ENCODE assay signal across 28 cellular contexts in genomic region chr5:9533577-9534334, GRCh38. TPM values are rescaled to one million over a fixed set of nuclear protein-coding genes. Genes with fewer than 3 reads are reported as not detected.
A peak's percentile ranks its signal among the peaks of the same experiment; 100 is the strongest.
DNase-seq lines count a peak whose midpoint lies in the region; ATAC-seq and TF ChIP-seq lines count a peak whose summit lies in the region.
"Had no signal": no experiment of that assay in that cellular context is flagged by ENCODE, and none has a peak within 500 bp of the region (broad histone marks: within the 10 kb centered on the region; RNA-seq: fewer than 3 reads in every experiment).

No MANE protein-coding gene starts in this region.

- peaks cover 25% of the 10 kb centered on the region for H3K79me2 ChIP-seq in fibroblast of lung (ENCODE audit: control insufficient read depth, insufficient read depth, low read length)
- H3K79me2 ChIP-seq: parathyroid adenoma had no signal

- H3K9me3 ChIP-seq in breast epithelium: no peaks in the 10 kb centered on the region
- H3K9me3 ChIP-seq in fibroblast of lung (ENCODE audit: control insufficient read depth, insufficient read depth, low read depth, low read length): no peaks in the 10 kb centered on the region
- no peaks in the 10 kb centered on the region for H3K9me3 ChIP-seq in sigmoid colon
- H3K9me3 ChIP-seq: gastroesophageal sphincter, left lung, thoracic aorta, vagina had no signal

- TF ChIP-seq CTCF in breast epithelium (IDR thresholded peaks at IDR 0.05) (no peak), MCF 10A (IDR thresholded peaks at IDR 0.05; ENCODE audit: unreplicated experiment) (no peak), fibroblast of lung (conservative IDR thresholded peaks at IDR 0.05 in 1 of 2, IDR thresholded peaks at IDR 0.05 in 1 of 2; ENCODE audit: low read depth in 1 of 2, low read length in 2 of 2) (no peak), osteocyte (IDR thresholded peaks at IDR 0.05) (no peak), sigmoid colon (IDR thresholded peaks at IDR 0.05) (no peak)

- no peaks in the 10 kb centered on the region for H3K9me3 Mint-ChIP-seq in MCF 10A (ENCODE audit: unreplicated experiment)
- H3K9me3 Mint-ChIP-seq in osteocyte (ENCODE audit: unreplicated experiment): no peaks in the 10 kb centered on the region
- H3K9me3 Mint-ChIP-seq: activated naive CD4-positive, alpha-beta T cell treated with anti-CD3 and anti-CD28 coated beads, Interleukin-2, amount 10 ng/mL, durations not matched to agents 7 days and 5 days; dendritic cell treated with granulocyte-macrophage colony-stimulating factor and Interleukin-4, amounts not matched to agents 40 ng/mL and 50 ng/mL, for 4 days; endodermal cell; natural killer cell treated with Interleukin-12 subunit alpha and Interleukin-12 subunit beta and Interleukin-15 and Interleukin-18, amount 100 ng/mL, for 72 hours had no signal

- TF ChIP-seq EP300 in sigmoid colon (IDR thresholded peaks at IDR 0.05): no peak

- H3K36me3 ChIP-seq in breast epithelium (no peaks in the 10 kb centered on the region), fibroblast of lung (ENCODE audit: control insufficient read depth, insufficient read depth, low read length) (no peaks in the 10 kb centered on the region), sigmoid colon (no peaks in the 10 kb centered on the region)
- H3K36me3 ChIP-seq: gastroesophageal sphincter, left lung, thoracic aorta, vagina had no signal

- TF ChIP-seq POLR2A in breast epithelium (IDR thresholded peaks at IDR 0.05) (no peak), sigmoid colon (IDR thresholded peaks at IDR 0.05) (no peak)

- H3K27me3 ChIP-seq in breast epithelium: peaks cover 0 to 4% of the 10 kb centered on the region in 2 donors
- H3K27me3 ChIP-seq in fibroblast of lung (ENCODE audit: control insufficient read depth, insufficient read depth, low read length): no peaks in the 10 kb centered on the region
- H3K27me3 ChIP-seq in sigmoid colon: no peaks in the 10 kb centered on the region
- H3K27me3 ChIP-seq: left lung, vagina had no signal

- no peak for ATAC-seq in GM21737 (IDR thresholded peaks at IDR 0.05; ENCODE audit: unreplicated experiment)
- ATAC-seq: esophagus mucosa; gastroesophageal sphincter; left lung; natural killer cell treated with Interleukin-12 subunit alpha and Interleukin-12 subunit beta and Interleukin-15 and Interleukin-18, amount 100 ng/mL, for 72 hours; stimulated activated naive CD8-positive, alpha-beta T cell treated with anti-CD3 and anti-CD28 coated beads, Interleukin-15, Interleukin-2, amounts not matched to agents 100 U/mL and 50 U/mL, for 24 hours had no signal

- intact Hi-C loops in breast epithelium (cut with DNase I; ENCODE audit: low total_unique reads) (no loop called here), MCF 10A (cut with micrococcal nuclease) (no loop called here), sigmoid colon (cut with DNase I) (no loop called here)

- no peaks in the 10 kb centered on the region for H3K27me3 Mint-ChIP-seq in MCF 10A (ENCODE audit: insufficient read depth, unreplicated experiment)
- H3K27me3 Mint-ChIP-seq in osteocyte (ENCODE audit: unreplicated experiment): no peaks in the 10 kb centered on the region
- H3K27me3 Mint-ChIP-seq: activated naive CD4-positive, alpha-beta T cell treated with anti-CD3 and anti-CD28 coated beads, Interleukin-2, amount 10 ng/mL, durations not matched to agents 7 days and 5 days; dendritic cell treated with granulocyte-macrophage colony-stimulating factor and Interleukin-4, amounts not matched to agents 40 ng/mL and 50 ng/mL, for 4 days; natural killer cell treated with Interleukin-12 subunit alpha and Interleukin-12 subunit beta and Interleukin-15 and Interleukin-18, amount 100 ng/mL, for 72 hours had no signal

- H3K4me3 Mint-ChIP-seq in MCF 10A (ENCODE audit: unreplicated experiment) (no peak overlapping the region), osteocyte (ENCODE audit: unreplicated experiment) (no peak overlapping the region)
- H3K4me3 Mint-ChIP-seq: activated naive CD4-positive, alpha-beta T cell treated with anti-CD3 and anti-CD28 coated beads, Interleukin-2, amount 10 ng/mL, durations not matched to agents 7 days and 5 days; dendritic cell treated with granulocyte-macrophage colony-stimulating factor and Interleukin-4, amounts not matched to agents 40 ng/mL and 50 ng/mL, for 4 days; endodermal cell; natural killer cell treated with Interleukin-12 subunit alpha and Interleukin-12 subunit beta and Interleukin-15 and Interleukin-18, amount 100 ng/mL, for 72 hours had no signal

- CTCF ChIA-PET in MCF 10A (lab: Yijun Ruan, JAX): interaction anchor here (0.9 to 1.4 kb wide), 3 partner anchors 10 to 20 kb away, joined by 3 to 4 read pairs (median 3); no protein-coding TSS in a partner anchor

- no peaks in the 10 kb centered on the region for H4K20me1 ChIP-seq in fibroblast of lung (ENCODE audit: control insufficient read depth, extremely low read depth, insufficient read depth, low read length)

- peak overlapping the region; percentile 55 for H3K4me2 ChIP-seq in fibroblast of lung (ENCODE audit: extremely low read depth, insufficient read depth, low read length)

- 89 to 93% methylated on average over 7 of the region's 7 CpGs for WGBS in sigmoid colon, 2 donors

- H3K4me3 ChIP-seq in breast epithelium: no peak overlapping the region
- H3K4me3 ChIP-seq in fibroblast of lung (replicated peaks in 1 of 4; ENCODE audit: control extremely low read depth in 1 of 4, insufficient read depth in 1 of 4, low read depth in 3 of 4, low read length in 4 of 4): no peak overlapping the region
- H3K4me3 ChIP-seq in sigmoid colon: no peak overlapping the region
- H3K4me3 ChIP-seq: gastroesophageal sphincter, left lung, SK-N-MC, thoracic aorta, vagina had no signal

- H3K4me1 Mint-ChIP-seq in MCF 10A (ENCODE audit: insufficient read depth, unreplicated experiment) (no peaks in the 10 kb centered on the region), osteocyte (ENCODE audit: unreplicated experiment) (peaks cover 60% of the 10 kb centered on the region)

- H3K27ac Mint-ChIP-seq in MCF 10A (ENCODE audit: low read depth, unreplicated experiment) (no peak overlapping the region), osteocyte (ENCODE audit: unreplicated experiment) (peak overlapping the region; percentile 82)
- H3K27ac Mint-ChIP-seq: activated naive CD4-positive, alpha-beta T cell treated with anti-CD3 and anti-CD28 coated beads, Interleukin-2, amount 10 ng/mL, durations not matched to agents 7 days and 5 days; dendritic cell treated with granulocyte-macrophage colony-stimulating factor and Interleukin-4, amounts not matched to agents 40 ng/mL and 50 ng/mL, for 4 days; endodermal cell; natural killer cell treated with Interleukin-12 subunit alpha and Interleukin-12 subunit beta and Interleukin-15 and Interleukin-18, amount 100 ng/mL, for 72 hours had no signal

- BruUV-seq in MCF 10A (replicated peaks; lab: Mats Ljungman, UMichigan): no TSS peak

- DNase-seq in breast epithelium (ENCODE audit: low spot score in 2 of 2) (no peak), MCF 10A (ENCODE audit: unreplicated experiment) (no peak), M059J (ENCODE audit: low read depth) (peak; percentile 67), fibroblast of lung (ENCODE audit: low read depth in 2 of 2) (peak in 1 of 2 donors; percentile 53), osteocyte (ENCODE audit: extremely low spot score, unreplicated experiment) (no peak), sigmoid colon (no peak)
- DNase-seq in stimulated activated CD4-positive, alpha-beta T cell treated with anti-CD3 and anti-CD28 coated beads, Interleukin-4, amount 100 ng/mL, for 24 hours: no peak
- DNase-seq: activated CD4-positive, CD25-positive, alpha-beta regulatory T cell; activated naive CD4-positive, alpha-beta T cell treated with anti-CD3 and anti-CD28 coated beads, Interleukin-2, amount 10 ng/mL, durations not matched to agents 7 days and 5 days; caudate nucleus; DND-41; endodermal cell; left lung; NCI-H1417; NCI-H2029 treated with DMSO at 0.1 percent for 48 hours; NCI-H2227 treated with DMSO at 0.1 percent for 48 hours; NCI-H748 treated with DMSO at 0.1 percent for 48 hours; stimulated activated naive CD8-positive, alpha-beta T cell treated with anti-CD3 and anti-CD28 coated beads, Interleukin-15, Interleukin-2, amounts not matched to agents 100 U/mL and 50 U/mL, for 24 hours had no signal

- H3K36me3 Mint-ChIP-seq in MCF 10A (ENCODE audit: insufficient read depth, unreplicated experiment) (no peaks in the 10 kb centered on the region), osteocyte (ENCODE audit: unreplicated experiment) (peaks cover 12% of the 10 kb centered on the region)
- H3K36me3 Mint-ChIP-seq: activated naive CD4-positive, alpha-beta T cell treated with anti-CD3 and anti-CD28 coated beads, Interleukin-2, amount 10 ng/mL, durations not matched to agents 7 days and 5 days had no signal

- no peak overlapping the region for H3K9ac ChIP-seq in fibroblast of lung (ENCODE audit: insufficient read depth, low read length)
- H3K9ac ChIP-seq: parathyroid adenoma had no signal

- POLR2A ChIA-PET in MCF 10A (lab: Yijun Ruan, JAX): interaction anchor here (0.6 kb wide), 1 partner anchor 22 kb away, joined by 3 read pairs; no protein-coding TSS in a partner anchor

- H3K27ac ChIP-seq in breast epithelium: peak overlapping the region; percentile 48 to 57
- H3K27ac ChIP-seq in fibroblast of lung (ENCODE audit: insufficient read depth, low read length): peak overlapping the region; percentile 50
- H3K27ac ChIP-seq in sigmoid colon: no peak overlapping the region
- H3K27ac ChIP-seq: 22Rv1, gastroesophageal sphincter, left lung, parathyroid adenoma, SK-N-MC, thoracic aorta, vagina had no signal

- no peak overlapping the region for H2AFZ ChIP-seq in fibroblast of lung (ENCODE audit: low read length)
- H2AFZ ChIP-seq: parathyroid adenoma had no signal

- H3K4me1 ChIP-seq in breast epithelium: no peaks in the 10 kb centered on the region
- H3K4me1 ChIP-seq in fibroblast of lung (ENCODE audit: control insufficient read depth, extremely low read depth, insufficient read depth, low read length): peaks cover 16% of the 10 kb centered on the region
- H3K4me1 ChIP-seq in sigmoid colon: peaks cover 0 to 13% (median 6%) of the 10 kb centered on the region in 4 donors
- H3K4me1 ChIP-seq: left lung, parathyroid adenoma, vagina had no signal

RNA-seq across cellular contexts. Expression of gene SEMA5A, which starts 12.1 kb away (rescaled TPM):
- total RNA-seq in breast epithelium (10 to 100 TPM in 2 of 3 donors, 1 to 10 TPM in 1; 3.0 to 35.4 (median 25.9) TPM), MCF 10A (2022) (1.2 and 1.4 TPM in 2 replicates), fibroblast of lung (17.7 and 30.6 TPM in 2 replicates), osteocyte (181 and 189 TPM in 2 replicates), sigmoid colon (1 to 10 TPM; 1.8 to 2.8 (median 2.5) TPM)
- 10.5 and 18.6 TPM in 2 replicates for total RNA-seq in M059J (2014; rRNA removed; shearing (Covaris generic))
- polyA plus RNA-seq in fibroblast of lung (25.1 and 49.0 TPM in 2 replicates), sigmoid colon (1 to 10 TPM in 2 of 3 donors, under 1 TPM in 1; 0.60 to 4.7 (median 3.5) TPM)
- 12.6 and 29.0 TPM in 2 replicates for polyA plus RNA-seq in fibroblast of lung (2012)
- 215 and 353 TPM in 2 replicates for polyA minus RNA-seq in fibroblast of lung (ENCODE audit: low replicate concordance)
- total RNA-seq: natural killer cell treated with Interleukin-12 subunit alpha and Interleukin-12 subunit beta and Interleukin-15 and Interleukin-18, amount 100 ng/mL, for 72 hours had no signal

Comparison
In these comparisons a context has a peak if more than half of its experiments do, and no peak if none do; other contexts are left out.
1. H3K27ac ChIP-seq: peak in breast epithelium (2 of 2) and fibroblast of lung (single experiment); none in sigmoid colon (0 of 4).